ENCODE assay signal across 3 cellular contexts in the genomic region with DNA sequence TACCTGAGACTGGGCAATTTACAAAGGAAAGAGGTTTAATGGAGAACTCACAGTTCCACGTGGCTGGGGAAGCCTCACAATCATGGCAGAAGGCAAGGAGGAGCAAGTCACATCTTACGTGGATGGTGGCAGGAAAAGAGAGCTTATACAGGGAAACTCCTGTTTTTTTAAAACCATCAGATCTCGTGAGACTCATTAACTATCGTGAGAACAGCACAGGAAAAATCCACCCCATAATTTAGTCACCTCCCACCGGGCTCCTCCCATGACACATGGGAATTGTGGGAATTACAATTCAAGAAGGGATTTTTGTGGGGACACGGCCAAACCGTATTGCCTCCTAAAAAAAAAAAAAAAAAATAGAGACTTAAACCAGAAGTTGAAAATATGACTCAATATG. TPM values are rescaled to one million over a fixed set of nuclear protein-coding genes. Genes with fewer than 3 reads are reported as not detected.
"Had no signal": no experiment of that assay in that cellular context is flagged by ENCODE, and none has a peak within 500 bp of the region (broad histone marks: within the 10 kb centered on the region; RNA-seq: fewer than 3 reads in every experiment).

No MANE protein-coding gene starts in this region.

RNA-seq across cellular contexts. Expression of gene PLPPR1, which starts 11.1 kb away (rescaled TPM):
- total RNA-seq: GM23248, H4, HFFc6 had no signal
- polyA plus RNA-seq: GM23248 had no signal
